Comparison of ENCODE assay signal across 1 cellular context in genomic region chr1:206575165-206575893, GRCh38.
TF ChIP-seq lines count a peak whose summit lies in the region.

No MANE protein-coding gene starts in this region.

TF ChIP-seq in K562, 482 proteins besides CTCF, POLR2A, EP300 and RAD21 (continued from another document and continues in another):
- TF ChIP-seq ZFX (CRISPR knock-in tag; IDR thresholded peaks at IDR 0.05) (peak; percentile 33; the same call in 1 of the 2 replicates), PTTG1 (tag; IDR thresholded peaks at IDR 0.05; ENCODE audit: low read depth) (0 out of 2 replicates have a peak, but pooled peaks have one; percentile 38), SUPT5H (IDR thresholded peaks at IDR 0.05) (0 out of 2 replicates have a peak, but pooled peaks have one; percentile 31), ZNF175 (CRISPR knock-in tag; IDR thresholded peaks at IDR 0.05; ENCODE audit: low read depth) (peak; percentile 89), ZBTB17 (CRISPR knock-in tag; IDR thresholded peaks at IDR 0.05) (peak; percentile 68; the same call in 1 of the 2 replicates), TARDBP (IDR thresholded peaks at IDR 0.05) (no peak), COPS2 (conservative IDR thresholded peaks at IDR 0.05) (no peak), CHD1 (IDR thresholded peaks at IDR 0.05; ENCODE audit: low read length) (no peak), CBX3 (IDR thresholded peaks at IDR 0.05; ENCODE audit: borderline replicate concordance in 1 of 2, low read length in 2 of 2) (no peak), ZKSCAN3 (CRISPR knock-in tag; IDR thresholded peaks at IDR 0.05) (0 out of 2 replicates have a peak, but pooled peaks have one; percentile 14), ZNF77 (CRISPR knock-in tag; IDR thresholded peaks at IDR 0.05) (no peak), NFIC (IDR thresholded peaks at IDR 0.05) (peak; percentile 96), ZNF197 (CRISPR knock-in tag; IDR thresholded peaks at IDR 0.05; ENCODE audit: low read depth) (peak; percentile 86; the same call in 1 of the 2 replicates), ARID3A (IDR thresholded peaks at IDR 0.05; ENCODE audit: borderline replicate concordance, low read depth, low read length) (no peak), HMG20A (CRISPR knock-in tag; conservative IDR thresholded peaks at IDR 0.05) (no peak), NFXL1 (CRISPR knock-in tag; IDR thresholded peaks at IDR 0.05) (peak; percentile 45; the same call in 1 of the 2 replicates), E2F8 (IDR thresholded peaks at IDR 0.05; ENCODE audit: low read depth, partially characterized antibody) (peak; percentile 57), PKNOX1 (IDR thresholded peaks at IDR 0.05) (peak; percentile 94), ZNF395 (CRISPR knock-in tag; IDR thresholded peaks at IDR 0.05) (peak; percentile 73), CUX1 (CRISPR knock-in tag; IDR thresholded peaks at IDR 0.05) (no peak; the same call in 1 of the 2 replicates), ZNF445 (CRISPR knock-in tag; IDR thresholded peaks at IDR 0.05; ENCODE audit: low read depth) (no peak), FOS (IDR thresholded peaks at IDR 0.05; ENCODE audit: extremely low read depth, insufficient read length) (no peak), GTF2A2 (tag; IDR thresholded peaks at IDR 0.05) (no peak), THAP7 (CRISPR knock-in tag; IDR thresholded peaks at IDR 0.05) (0 out of 2 replicates have a peak, but pooled peaks have one; percentile 29), STAG1 (CRISPR knock-in tag; IDR thresholded peaks at IDR 0.05; ENCODE audit: borderline replicate concordance) (no peak), HNRNPLL (IDR thresholded peaks at IDR 0.05; ENCODE audit: low read depth, low read length, poor library complexity, severe bottlenecking) (no peak), ZNF217 (CRISPR knock-in tag; IDR thresholded peaks at IDR 0.05) (no peak), ATF3 (IDR thresholded peaks at IDR 0.05) (no peak), ATF3 (CRISPR knock-in tag; conservative IDR thresholded peaks at IDR 0.05) (0 out of 2 replicates have a peak, but pooled peaks have one; percentile 29), ZNF511 (CRISPR knock-in tag; IDR thresholded peaks at IDR 0.05) (no peak), E2F6 (IDR thresholded peaks at IDR 0.05; ENCODE audit: borderline replicate concordance in 1 of 2, extremely low read depth in 1 of 2, insufficient read depth in 1 of 2, insufficient read length in 1 of 2, low read depth in 1 of 2, low read length in 1 of 2, poor library complexity in 1 of 2, severe bottlenecking in 1 of 2) (peak in 1 of 2 experiments; percentile 18), PHTF2 (CRISPR knock-in tag; IDR thresholded peaks at IDR 0.05) (no peak), ZNF449 (CRISPR knock-in tag; IDR thresholded peaks at IDR 0.05) (peak; percentile 89; the same call in 1 of the 2 replicates), POLR2G (IDR thresholded peaks at IDR 0.05; ENCODE audit: low read depth, low read length) (no peak), ARID4B (CRISPR knock-in tag; IDR thresholded peaks at IDR 0.05) (no peak), HDAC8 (tag; IDR thresholded peaks at IDR 0.05) (no peak)
